9 cellular contexts compared by ENCODE assay signal in the genomic region with DNA sequence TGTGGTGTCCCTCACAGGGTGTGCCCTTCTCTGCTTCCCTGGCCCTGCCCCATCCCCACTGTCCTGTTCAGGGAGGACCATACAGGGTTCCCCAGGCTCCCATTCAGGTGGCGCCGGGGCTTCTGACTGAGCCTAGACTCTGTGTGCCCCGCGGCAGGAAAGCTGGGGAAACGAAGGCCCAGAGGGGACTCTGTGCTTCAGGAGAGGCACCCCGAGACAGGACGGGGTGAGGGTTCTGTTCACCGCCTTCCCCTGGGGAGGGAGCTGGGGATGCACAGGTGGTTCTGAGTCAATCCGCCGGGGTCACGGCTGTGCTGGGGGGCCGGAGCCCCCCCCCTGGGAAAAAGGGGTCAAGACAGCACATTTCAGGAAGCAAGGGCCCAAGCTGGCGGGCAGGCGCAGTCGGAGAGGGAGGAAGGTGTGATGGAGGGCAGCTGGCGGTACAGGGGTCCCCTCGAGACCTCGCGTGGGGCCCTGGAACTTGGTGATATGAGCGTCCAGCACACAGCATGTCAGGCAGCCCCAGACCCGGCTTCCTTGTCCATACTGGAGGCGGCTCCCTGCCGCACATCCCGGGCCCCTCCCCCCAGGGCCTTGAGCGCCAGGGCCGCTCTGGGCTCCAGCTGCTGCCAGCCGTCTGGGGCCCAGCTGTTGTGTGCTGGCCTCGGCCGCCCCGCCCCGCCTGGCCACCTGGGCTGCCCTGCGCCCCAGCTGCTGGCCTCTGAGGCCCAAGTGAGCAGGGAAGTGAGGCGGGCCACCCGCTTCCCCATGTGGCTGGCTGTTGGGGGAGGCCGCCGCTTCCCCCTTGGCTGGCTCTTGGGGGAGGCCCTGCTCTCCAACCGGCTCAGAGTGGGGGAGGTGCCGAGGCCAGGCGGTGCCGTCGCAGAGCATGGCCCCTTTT. TPM values are rescaled to one million over a fixed set of nuclear protein-coding genes. Genes with fewer than 3 reads are reported as not detected.
DNase-seq lines count a peak whose midpoint lies in the region; ATAC-seq and TF ChIP-seq lines count a peak whose summit lies in the region.
"Had no signal": no experiment of that assay in that cellular context is flagged by ENCODE, and none has a peak within 500 bp of the region (broad histone marks: within the 10 kb centered on the region; RNA-seq: fewer than 3 reads in every experiment).

No MANE protein-coding gene starts in this region.

- no peak overlapping the region for H4K8ac ChIP-seq in mesendoderm (ENCODE audit: low read depth, low read length)

- DNase-seq in NAMALWA (ENCODE audit: low spot score): peak; percentile 57
- no peak for DNase-seq in central memory CD8-positive, alpha-beta T cell (ENCODE audit: low spot score in 2 of 2)
- DNase-seq in mesendoderm: peak; percentile 65
- DNase-seq in GM10248 (ENCODE audit: extremely low spot score): no peak
- DNase-seq in kidney glomerular epithelial cell (lab: John Stamatoyannopoulos, UW): no peak
- DNase-seq in NCI-H1436 (lab: John Stamatoyannopoulos, UW): no peak

- TF ChIP-seq CTCF in GM10248 (IDR thresholded peaks at IDR 0.05; ENCODE audit: control extremely low read depth, extremely low read depth, low read depth, missing control alignments): no peak

- no peak overlapping the region for H3K27ac Mint-ChIP-seq in central memory CD8-positive, alpha-beta T cell (ENCODE audit: low read depth)
- H3K27ac Mint-ChIP-seq: activated naive CD8-positive, alpha-beta T cell treated with anti-CD3 and anti-CD28 coated beads for 36 hours had no signal

- H3K4me3 ChIP-seq in BLaER1 treated with 17β-estradiol and CSF1 and Interleukin-3, amounts not matched to agents 10 nM and 100 nM: peak overlapping the region in 7 of 10 experiments; percentile 1 to 55 (median 38); a peak in 14 of 20 replicates
- no peak overlapping the region for H3K4me3 ChIP-seq in mesendoderm (ENCODE audit: low read length)

- peaks cover 0 to 30% (median 6%) of the 10 kb centered on the region in 11 experiments; a peak in 10 of 22 replicates for H4K20me1 ChIP-seq in BLaER1 treated with 17β-estradiol and CSF1 and Interleukin-3, amounts not matched to agents 10 nM and 100 nM

- no peaks in the 10 kb centered on the region for H3K79me2 ChIP-seq in mesendoderm (ENCODE audit: control insufficient read depth, insufficient read depth, low read length)

- no peaks in the 10 kb centered on the region for H3K36me3 ChIP-seq in BLaER1 treated with 17β-estradiol and CSF1 and Interleukin-3, amounts not matched to agents 10 nM and 100 nM
- no peaks in the 10 kb centered on the region for H3K36me3 ChIP-seq in mesendoderm (ENCODE audit: control insufficient read depth, insufficient read depth, low read length)

- peak overlapping the region; percentile 79 to 98 (median 93) for H3K4me2 ChIP-seq in BLaER1 treated with 17β-estradiol and CSF1 and Interleukin-3, amounts not matched to agents 10 nM and 100 nM
- H3K4me2 ChIP-seq in mesendoderm (ENCODE audit: low read length): no peak overlapping the region

- peaks cover 15% of the 10 kb centered on the region for H3K4me1 Mint-ChIP-seq in central memory CD8-positive, alpha-beta T cell

- H3K9me3 ChIP-seq in BLaER1 treated with 17β-estradiol and CSF1 and Interleukin-3, amounts not matched to agents 10 nM and 100 nM (replicated peaks in 1 of 11): no peaks in the 10 kb centered on the region

- peaks cover 4% of the 10 kb centered on the region for H3K36me3 Mint-ChIP-seq in central memory CD8-positive, alpha-beta T cell (ENCODE audit: insufficient read depth)
- H3K36me3 Mint-ChIP-seq: activated naive CD8-positive, alpha-beta T cell treated with anti-CD3 and anti-CD28 coated beads for 36 hours had no signal

- no CpG with 5 or more reads among the region's 41 CpGs for WGBS in mesendoderm (ENCODE audit: extremely low coverage, insufficient coverage, low lambda C conversion rate)

- CTCF ChIA-PET in GM10248 (lab: Yijun Ruan, JAX): interaction anchor here (1.2 to 2.7 kb wide), 3 partner anchors 7 to 11 kb away, joined by 3 to 22 read pairs (median 7); no protein-coding TSS in a partner anchor

- H3K56ac ChIP-seq in mesendoderm (ENCODE audit: low read length): peak overlapping the region; percentile 45

- H3K79me1 ChIP-seq in mesendoderm (ENCODE audit: low read length): no peaks in the 10 kb centered on the region

- no peaks in the 10 kb centered on the region for H3K9me3 Mint-ChIP-seq in central memory CD8-positive, alpha-beta T cell
- H3K9me3 Mint-ChIP-seq: activated naive CD8-positive, alpha-beta T cell treated with anti-CD3 and anti-CD28 coated beads for 36 hours had no signal

- H3K4me1 ChIP-seq in BLaER1 treated with 17β-estradiol and CSF1 and Interleukin-3, amounts not matched to agents 10 nM and 100 nM: peaks cover 39 to 51% (median 46%) of the 10 kb centered on the region in 10 experiments
- H3K4me1 ChIP-seq in mesendoderm (ENCODE audit: control insufficient read depth, low read depth, low read length): peaks cover 12% of the 10 kb centered on the region

- H3K23ac ChIP-seq in mesendoderm (ENCODE audit: low read length): no peak overlapping the region

- peak overlapping the region; percentile 22 for H3K18ac ChIP-seq in mesendoderm (ENCODE audit: low read length)

- H3K4ac ChIP-seq in mesendoderm (ENCODE audit: low read depth, low read length): peak overlapping the region; percentile 6

- no peak overlapping the region for H2BK15ac ChIP-seq in mesendoderm (replicated peaks; ENCODE audit: low read depth)

- POLR2A ChIA-PET in GM10248 (lab: Yijun Ruan, JAX): interaction anchor here (1.4 kb wide), 1 partner anchor 10 kb away, joined by 6 read pairs; no protein-coding TSS in a partner anchor

- H3K27me3 ChIP-seq in BLaER1 treated with 17β-estradiol and CSF1 and Interleukin-3, amounts not matched to agents 10 nM and 100 nM: peaks cover 54 to 63% (median 60%) of the 10 kb centered on the region in 11 experiments
- H3K27me3 ChIP-seq in mesendoderm (ENCODE audit: insufficient read depth, low read length, poor library complexity): no peaks in the 10 kb centered on the region

- H3K27ac ChIP-seq in BLaER1 treated with 17β-estradiol and CSF1 and Interleukin-3, amounts not matched to agents 10 nM and 100 nM: peak overlapping the region in 10 of 11 experiments; percentile 7 to 76 (median 62); a peak in 16 of 22 replicates
- no peak overlapping the region for H3K27ac ChIP-seq in mesendoderm (ENCODE audit: low read depth, low read length)

- H2BK5ac ChIP-seq in mesendoderm (ENCODE audit: low read length): no peak overlapping the region

- H3K27me3 Mint-ChIP-seq in central memory CD8-positive, alpha-beta T cell: peaks cover 30% of the 10 kb centered on the region

- ATAC-seq in central memory CD8-positive, alpha-beta T cell (replicated peaks; ENCODE audit: extremely low read depth, poor library complexity, severe bottlenecking): no peak
- no peak for ATAC-seq in GM18873 (IDR thresholded peaks at IDR 0.05; ENCODE audit: low FRiP score, unreplicated experiment)

- H3K4me3 Mint-ChIP-seq in central memory CD8-positive, alpha-beta T cell: peak overlapping the region; percentile 13

- H2AK5ac ChIP-seq in mesendoderm (ENCODE audit: low read length): peak overlapping the region; percentile 29

- H2BK120ac ChIP-seq in mesendoderm (ENCODE audit: low read depth, low read length): no peak overlapping the region

- H4K5ac ChIP-seq in mesendoderm (ENCODE audit: low read length): no peak overlapping the region

- H3K9ac ChIP-seq in BLaER1 treated with 17β-estradiol and CSF1 and Interleukin-3, amounts not matched to agents 10 nM and 100 nM: peak overlapping the region in 10 of 11 experiments; percentile 19 to 72 (median 58); a peak in 14 of 22 replicates
- H3K9ac ChIP-seq in mesendoderm (ENCODE audit: low read length): peak overlapping the region; percentile 3

RNA-seq across cellular contexts. Expression of a gene that starts 5.6 kb away (rescaled TPM):
- 4.3 TPM for polyA plus RNA-seq in mesendoderm (2013, experiment 1 of 2)
- polyA plus RNA-seq in mesendoderm (2013, experiment 2 of 2): 4.0 TPM

RNA-seq across cellular contexts. Expression of a gene that starts 10.8 kb away (rescaled TPM):
- polyA plus RNA-seq in mesendoderm (2013, experiment 1 of 2): 24.2 TPM
- 25.3 TPM for polyA plus RNA-seq in mesendoderm (2013, experiment 2 of 2)

RNA-seq across cellular contexts. Expression of a gene that starts 19.6 kb away (rescaled TPM):
- not detected for polyA plus RNA-seq in mesendoderm (2013, experiment 1 of 2)
- polyA plus RNA-seq in mesendoderm (2013, experiment 2 of 2): 0.01 TPM

RNA-seq across cellular contexts. Expression of a gene that starts 29.5 kb away (rescaled TPM):
- polyA plus RNA-seq in mesendoderm (2013, experiment 1 of 2): 79.0 TPM
- 78.3 TPM for polyA plus RNA-seq in mesendoderm (2013, experiment 2 of 2)

RNA-seq across cellular contexts. Expression of a gene that starts 39.1 kb away (rescaled TPM):
- polyA plus RNA-seq in mesendoderm (2013, experiment 1 of 2): 25.3 TPM
- polyA plus RNA-seq in mesendoderm (2013, experiment 2 of 2): 24.3 TPM

Comparison
In these comparisons a context has a peak if more than half of its experiments do, and no peak if none do; other contexts are left out.
1. DNase-seq: peak in NAMALWA (single experiment) and mesendoderm (single experiment); none in central memory CD8-positive, alpha-beta T cell (0 of 2), GM10248 (single experiment), kidney glomerular epithelial cell (single experiment) and NCI-H1436 (single experiment).